11 cellular contexts compared by ENCODE assay signal in genomic region chr13:94657167-94657566, GRCh38. TPM values are rescaled to one million over a fixed set of nuclear protein-coding genes. Genes with fewer than 3 reads are reported as not detected.
DNase-seq lines count a peak whose midpoint lies in the region; ATAC-seq, FAIRE-seq and TF ChIP-seq lines count a peak whose summit lies in the region.
"Had no signal": no experiment of that assay in that cellular context is flagged by ENCODE, and none has a peak within 500 bp of the region (broad histone marks: within the 10 kb centered on the region; RNA-seq: fewer than 3 reads in every experiment).

No MANE protein-coding gene starts in this region.

- H3K4me2 ChIP-seq in IMR-90 (ENCODE audit: low read depth, low read length) (peak overlapping the region; percentile 66), keratinocyte (ENCODE audit: control insufficient read depth, extremely low read depth, insufficient read depth, low read depth, low read length) (peak overlapping the region; percentile 59), neuronal stem cell (ENCODE audit: insufficient read depth, low read length, poor library complexity, severe bottlenecking) (no peak overlapping the region)

- H2AFZ ChIP-seq in IMR-90 (replicated peaks; ENCODE audit: low read length, poor library complexity) (no peak overlapping the region), keratinocyte (ENCODE audit: control insufficient read depth, low read length) (no peak overlapping the region), neuronal stem cell (ENCODE audit: low read length) (no peak overlapping the region)

- no peak overlapping the region for H2AK9ac ChIP-seq in IMR-90 (replicated peaks; ENCODE audit: low read depth, low read length, poor library complexity)

- no peak for FAIRE-seq in keratinocyte (lab: Jason Lieb, UNC)

- no peak overlapping the region for H3K56ac ChIP-seq in IMR-90 (ENCODE audit: extremely low read depth, insufficient read depth, low read length)

- no peak for TF ChIP-seq POLR2A in IMR-90 (IDR thresholded peaks at IDR 0.05; ENCODE audit: low read depth, low read length)

- 100% methylated on average over 1 of the region's 4 CpGs; no CpG with 5 or more reads in 1 of the 2 experiments for WGBS in IMR-90 (ENCODE audit: extremely low coverage in 2 of 2, insufficient read length in 1 of 2), 2 experiments
- WGBS in neuronal stem cell (ENCODE audit: extremely low coverage in 2 of 2, insufficient read length in 2 of 2, insufficient replicate concordance in 1 of 2), 2 donors: no CpG with 5 or more reads among the region's 4 CpGs

- TF ChIP-seq CTCF in HEK293 (tag by site-specific recombination; IDR thresholded peaks at IDR 0.05): no peak
- no peak for TF ChIP-seq CTCF in IMR-90 (conservative IDR thresholded peaks at IDR 0.05; ENCODE audit: low read depth, low read length)
- peak in 1 of 3 experiments; percentile 0 for TF ChIP-seq CTCF in keratinocyte (optimal IDR thresholded peaks at IDR 0.05 in 1 of 3, IDR thresholded peaks at IDR 0.05 in 1 of 3, conservative IDR thresholded peaks at IDR 0.05 in 1 of 3; ENCODE audit: extremely low read depth in 1 of 3, insufficient read depth in 2 of 3, low read length in 3 of 3)

- H4K20me1 ChIP-seq in IMR-90 (ENCODE audit: insufficient read depth, low read length) (peaks cover 4% of the 10 kb centered on the region; the same call in 1 of the 2 replicates), keratinocyte (ENCODE audit: control insufficient read depth, extremely low read depth, insufficient read depth, low read length) (no peaks in the 10 kb centered on the region)

- H3K9ac ChIP-seq in IMR-90 (ENCODE audit: low read depth, low read length) (no peak overlapping the region), keratinocyte (ENCODE audit: control insufficient read depth, extremely low read depth, insufficient read depth, low read length) (peak overlapping the region; percentile 9), neuronal stem cell (ENCODE audit: low read depth, low read length, poor library complexity) (no peak overlapping the region)

- peaks cover 2% of the 10 kb centered on the region for H3K9me3 Mint-ChIP-seq in activated CD4-positive, alpha-beta T cell treated with anti-CD3 and anti-CD28 coated beads for 36 hours (ENCODE audit: low read depth)
- no peaks in the 10 kb centered on the region for H3K9me3 Mint-ChIP-seq in activated CD4-positive, alpha-beta T cell treated with anti-CD3 and anti-CD28 coated beads, Interleukin-2, amount 10 ng/mL, durations not matched to agents 7 days and 5 days
- H3K9me3 Mint-ChIP-seq: immature natural killer cell had no signal

- H2AK5ac ChIP-seq in IMR-90 (ENCODE audit: low read depth, low read length) (peak overlapping the region; percentile 72; the same call in 1 of the 2 replicates), neuronal stem cell (ENCODE audit: low read depth, low read length) (no peak overlapping the region)

- H3K27ac Mint-ChIP-seq in activated CD4-positive, alpha-beta T cell treated with anti-CD3 and anti-CD28 coated beads for 36 hours: peak overlapping the region; percentile 21
- no peak overlapping the region for H3K27ac Mint-ChIP-seq in activated CD4-positive, alpha-beta T cell treated with anti-CD3 and anti-CD28 coated beads, Interleukin-2, amount 10 ng/mL, durations not matched to agents 7 days and 5 days
- H3K27ac Mint-ChIP-seq: immature natural killer cell, progenitor cell of endocrine pancreas had no signal

- H3K23ac ChIP-seq in IMR-90 (ENCODE audit: low read depth, low read length): no peak overlapping the region
- no peak overlapping the region for H3K23ac ChIP-seq in neuronal stem cell (ENCODE audit: low read depth, low read length, poor library complexity)

- H3K4ac ChIP-seq in IMR-90 (ENCODE audit: low read depth, low read length) (peak overlapping the region; percentile 42; the same call in 1 of the 2 replicates), neuronal stem cell (ENCODE audit: low read length) (no peak overlapping the region)

- TF ChIP-seq RAD21 in IMR-90 (IDR thresholded peaks at IDR 0.05; ENCODE audit: low read length): no peak

- peak; percentile 73 for ATAC-seq in activated CD4-positive, alpha-beta T cell treated with anti-CD3 and anti-CD28 coated beads for 36 hours
- ATAC-seq in IMR-90 (ENCODE audit: low read depth): peak; percentile 7; the same call in 1 of the 2 replicates

- no peak overlapping the region; the same call in 1 of the 2 replicates for H4K5ac ChIP-seq in IMR-90 (ENCODE audit: low read depth, low read length)

- H3K18ac ChIP-seq in IMR-90 (ENCODE audit: low read depth, low read length) (peak overlapping the region; percentile 48; the same call in 1 of the 2 replicates), neuronal stem cell (ENCODE audit: low read length) (no peak overlapping the region)

- peak overlapping the region in 1 of 2 experiments; percentile 54; a peak in 1 of 4 replicates for H4K8ac ChIP-seq in IMR-90 (ENCODE audit: low read depth in 2 of 2, low read length in 2 of 2)
- no peak overlapping the region for H4K8ac ChIP-seq in neuronal stem cell (ENCODE audit: low read depth, low read length)

- H3K4me1 Mint-ChIP-seq in activated CD4-positive, alpha-beta T cell treated with anti-CD3 and anti-CD28 coated beads for 36 hours: peaks cover 28% of the 10 kb centered on the region
- peaks cover 6% of the 10 kb centered on the region for H3K4me1 Mint-ChIP-seq in activated CD4-positive, alpha-beta T cell treated with anti-CD3 and anti-CD28 coated beads, Interleukin-2, amount 10 ng/mL, durations not matched to agents 7 days and 5 days
- H3K4me1 Mint-ChIP-seq: immature natural killer cell had no signal

- peak overlapping the region; percentile 64 for H2BK5ac ChIP-seq in IMR-90 (ENCODE audit: low read depth, low read length, poor library complexity, severe bottlenecking)
- no peak overlapping the region for H2BK5ac ChIP-seq in neuronal stem cell (ENCODE audit: low read length)

- no peaks in the 10 kb centered on the region for H3K36me3 Mint-ChIP-seq in activated CD4-positive, alpha-beta T cell treated with anti-CD3 and anti-CD28 coated beads for 36 hours (ENCODE audit: low read depth)
- H3K36me3 Mint-ChIP-seq in activated CD4-positive, alpha-beta T cell treated with anti-CD3 and anti-CD28 coated beads, Interleukin-2, amount 10 ng/mL, durations not matched to agents 7 days and 5 days (ENCODE audit: low read depth): no peaks in the 10 kb centered on the region
- H3K36me3 Mint-ChIP-seq: immature natural killer cell had no signal

- POLR2A ChIA-PET in activated CD4-positive, alpha-beta T cell treated with anti-CD3 and anti-CD28 coated beads for 36 hours (lab: Charles Lee): interaction anchor here (0.6 to 0.7 kb wide), 2 partner anchors 37 to 168 kb away, joined by 3 to 5 read pairs; no protein-coding TSS in a partner anchor
- POLR2A ChIA-PET in activated CD4-positive, alpha-beta T cell treated with anti-CD3 and anti-CD28 coated beads, Interleukin-2, amount 10 ng/mL, durations not matched to agents 7 days and 5 days (lab: Charles Lee): no interaction called here
- POLR2A ChIA-PET in HEK293 (lab: Yijun Ruan, JAX) (interaction anchor here (0.6 to 0.7 kb wide), 2 partner anchors 61 to 731 kb away, joined by 3 to 4 read pairs; partner anchors contain the start of gene TGDS), IMR-90 (lab: Charles Lee; ENCODE audit: unreplicated experiment) (interaction anchor here (0.6 to 0.9 kb wide), 6 partner anchors 15 to 633 kb away, joined by 3 to 20 read pairs (median 5); no protein-coding TSS in a partner anchor)

- H3K79me1 ChIP-seq in IMR-90 (ENCODE audit: low read depth in 1 of 2, low read length in 2 of 2) (no peaks in the 10 kb centered on the region), neuronal stem cell (ENCODE audit: low read depth, low read length) (no peaks in the 10 kb centered on the region)

- CTCF ChIA-PET in activated CD4-positive, alpha-beta T cell treated with anti-CD3 and anti-CD28 coated beads for 36 hours (lab: Charles Lee): interaction anchor here (0.8 to 1.1 kb wide), 5 partner anchors 9 to 37 kb away, joined by 3 to 6 read pairs (median 3); no protein-coding TSS in a partner anchor
- CTCF ChIA-PET in activated CD4-positive, alpha-beta T cell treated with anti-CD3 and anti-CD28 coated beads, Interleukin-2, amount 10 ng/mL, durations not matched to agents 7 days and 5 days (lab: Charles Lee): interaction anchor here (0.6 to 1.3 kb wide), 2 partner anchors 17 to 231 kb away, joined by 3 read pairs; no protein-coding TSS in a partner anchor
- CTCF ChIA-PET in HEK293 (lab: Yijun Ruan, JAX) (no interaction called here), IMR-90 (lab: Yijun Ruan, JAX) (interaction anchor here (0.6 to 1.3 kb wide), 3 partner anchors 15 to 1004 kb away, joined by 3 to 5 read pairs (median 5); no protein-coding TSS in a partner anchor)

- H3K4me3 ChIP-seq in HEK293 (ENCODE audit: low read depth, low read length) (no peak overlapping the region), IMR-90 (ENCODE audit: insufficient read depth, low read depth, low read length) (no peak overlapping the region), keratinocyte (ENCODE audit: control insufficient read depth in 2 of 3, extremely low read depth in 1 of 3, insufficient read depth in 2 of 3, low read depth in 1 of 3, low read length in 3 of 3) (no peak overlapping the region), neuronal stem cell (ENCODE audit: low read length in 2 of 2) (no peak overlapping the region)

- 0 out of 2 replicates have a peak overlapping the region, but pooled peaks have one; percentile 38 for H3K14ac ChIP-seq in IMR-90 (replicated peaks; ENCODE audit: low read depth, low read length)
- H3K14ac ChIP-seq in neuronal stem cell (ENCODE audit: low read length): no peak overlapping the region

- H3K9me3 ChIP-seq in HEK293 (ENCODE audit: control insufficient read depth, insufficient read depth, low read depth, low read length): no peaks in the 10 kb centered on the region
- no peaks in the 10 kb centered on the region for H3K9me3 ChIP-seq in IMR-90 (ENCODE audit: control insufficient read depth, insufficient read depth, low read length)
- H3K9me3 ChIP-seq in keratinocyte (ENCODE audit: control insufficient read depth, low read depth, low read length): no peaks in the 10 kb centered on the region
- peaks cover 4% of the 10 kb centered on the region in 2 donors for H3K9me3 ChIP-seq in neuronal stem cell (replicated peaks in 1 of 2; ENCODE audit: control insufficient read depth in 2 of 2, insufficient read depth in 1 of 2, low read depth in 1 of 2, low read length in 2 of 2)

- H2BK15ac ChIP-seq in IMR-90 (ENCODE audit: low read depth, low read length) (peak overlapping the region; percentile 46; the same call in 1 of the 3 replicates), neuronal stem cell (ENCODE audit: low read length) (no peak overlapping the region)

- no peaks in the 10 kb centered on the region for H3K79me2 ChIP-seq in keratinocyte (ENCODE audit: control insufficient read depth, insufficient read depth, low read length)

- peaks cover 7% of the 10 kb centered on the region for H3K27me3 ChIP-seq in IMR-90 (ENCODE audit: control insufficient read depth, insufficient read depth, low read length)
- no peaks in the 10 kb centered on the region for H3K27me3 ChIP-seq in keratinocyte (ENCODE audit: control insufficient read depth, extremely low read depth, insufficient read depth, low read length)
- no peaks in the 10 kb centered on the region for H3K27me3 ChIP-seq in neuronal stem cell (ENCODE audit: control insufficient read depth in 3 of 3, insufficient read depth in 3 of 3, low read depth in 1 of 3, low read length in 3 of 3)

- H4K91ac ChIP-seq in IMR-90 (ENCODE audit: insufficient read depth, low read depth, low read length) (no peak overlapping the region), neuronal stem cell (ENCODE audit: low read depth, low read length, poor library complexity) (no peak overlapping the region)

- intact Hi-C loops in activated CD4-positive, alpha-beta T cell treated with anti-CD3 and anti-CD28 coated beads for 36 hours (cut with DNase I, micrococcal nuclease): no loop called here
- intact Hi-C loops in IMR-90 (cut with micrococcal nuclease): no loop called here

- peaks cover 16% of the 10 kb centered on the region for H3K27me3 Mint-ChIP-seq in activated CD4-positive, alpha-beta T cell treated with anti-CD3 and anti-CD28 coated beads for 36 hours
- H3K27me3 Mint-ChIP-seq in activated CD4-positive, alpha-beta T cell treated with anti-CD3 and anti-CD28 coated beads, Interleukin-2, amount 10 ng/mL, durations not matched to agents 7 days and 5 days: peaks cover 11% of the 10 kb centered on the region
- H3K27me3 Mint-ChIP-seq: progenitor cell of endocrine pancreas had no signal

- H2BK120ac ChIP-seq in IMR-90 (ENCODE audit: low read depth, low read length) (peak overlapping the region; percentile 76), neuronal stem cell (ENCODE audit: low read depth, low read length) (no peak overlapping the region)

- H3K36me3 ChIP-seq in HEK293 (ENCODE audit: control insufficient read depth in 2 of 2, insufficient read depth in 1 of 2, low read length in 2 of 2) (no peaks in the 10 kb centered on the region), IMR-90 (ENCODE audit: control insufficient read depth, insufficient read depth, low read length) (no peaks in the 10 kb centered on the region), keratinocyte (ENCODE audit: control insufficient read depth in 2 of 2, extremely low read depth in 1 of 2, insufficient read depth in 2 of 2, low read length in 2 of 2) (no peaks in the 10 kb centered on the region), neuronal stem cell (replicated peaks in 1 of 2; ENCODE audit: control insufficient read depth in 2 of 2, insufficient read depth in 2 of 2, low read length in 2 of 2) (no peaks in the 10 kb centered on the region)

- in situ Hi-C loops in IMR-90 (cut with MboI; ENCODE audit: low sequenced_read_pairs): loop anchor here (25.0 kb wide), 1 partner anchor 755 kb away; no protein-coding TSS in a partner anchor

- peak overlapping the region; percentile 75; the same call in 1 of the 2 replicates for H2BK20ac ChIP-seq in IMR-90 (ENCODE audit: low read depth, low read length)

- H3K9me1 ChIP-seq in IMR-90 (ENCODE audit: insufficient read depth, low read length) (peaks cover 7% of the 10 kb centered on the region; the same call in 1 of the 2 replicates), keratinocyte (ENCODE audit: control insufficient read depth, extremely low read depth, insufficient read depth, low read length) (no peaks in the 10 kb centered on the region)

- DNase-seq in activated CD4-positive, alpha-beta T cell treated with anti-CD3 and anti-CD28 coated beads for 36 hours: peak; percentile 47
- no peak for DNase-seq in activated CD4-positive, alpha-beta T cell treated with anti-CD3 and anti-CD28 coated beads, Interleukin-2, amount 10 ng/mL, durations not matched to agents 7 days and 5 days
- peak; percentile 57 for DNase-seq in IMR-90
- DNase-seq in keratinocyte (ENCODE audit: low read depth, low spot score): no peak
- DNase-seq in neuronal stem cell (ENCODE audit: low spot score): no peak
- no peak for DNase-seq in activated gamma-delta T cell (lab: John Stamatoyannopoulos, UW)
- no peak for DNase-seq in amniotic stem cell (lab: John Stamatoyannopoulos, UW)
- DNase-seq: immature natural killer cell had no signal

- H3K27ac ChIP-seq in HEK293 (ENCODE audit: extremely low read depth, low read depth, low read length) (no peak overlapping the region), IMR-90 (ENCODE audit: insufficient read depth, low read length) (peak overlapping the region; percentile 33; the same call in 1 of the 2 replicates), keratinocyte (ENCODE audit: control insufficient read depth, insufficient read depth, low read length) (peak overlapping the region; percentile 66), neuronal stem cell (replicated peaks; ENCODE audit: low read length) (no peak overlapping the region)

- H3K4me3 Mint-ChIP-seq in activated CD4-positive, alpha-beta T cell treated with anti-CD3 and anti-CD28 coated beads for 36 hours: no peak overlapping the region
- no peak overlapping the region for H3K4me3 Mint-ChIP-seq in activated CD4-positive, alpha-beta T cell treated with anti-CD3 and anti-CD28 coated beads, Interleukin-2, amount 10 ng/mL, durations not matched to agents 7 days and 5 days
- H3K4me3 Mint-ChIP-seq: immature natural killer cell had no signal

- no peak overlapping the region for H2BK12ac ChIP-seq in neuronal stem cell (ENCODE audit: low read length)

- dilution Hi-C loops in IMR-90 (cut with HindIII; ENCODE audit: low sequenced_read_pairs, unreplicated experiment): no loop called here
- dilution Hi-C loops in keratinocyte (cut with MboI; ENCODE audit: extremely low pct_ligation_motif_present, low sequenced_read_pairs): no loop called here

- BruUV-seq in IMR-90 (replicated peaks; lab: Mats Ljungman, UMichigan): no TSS peak

- H3K4me1 ChIP-seq in HEK293 (ENCODE audit: control insufficient read depth, insufficient read depth, low read length): no peaks in the 10 kb centered on the region
- peaks cover 9% of the 10 kb centered on the region for H3K4me1 ChIP-seq in IMR-90 (ENCODE audit: control insufficient read depth, insufficient read depth, low read length)
- peaks cover 15% of the 10 kb centered on the region for H3K4me1 ChIP-seq in keratinocyte (ENCODE audit: control insufficient read depth, extremely low read depth, insufficient read depth, low read length)
- H3K4me1 ChIP-seq in neuronal stem cell (ENCODE audit: control insufficient read depth in 2 of 2, insufficient read depth in 1 of 2, low read depth in 1 of 2, low read length in 2 of 2): peaks cover 4 to 21% of the 10 kb centered on the region in 2 donors

RNA-seq across cellular contexts. Expression of gene SOX21, which starts 55.2 kb away (rescaled TPM):
- not detected for total RNA-seq in activated CD4-positive, alpha-beta T cell treated with anti-CD3 and anti-CD28 coated beads for 36 hours
- not detected for total RNA-seq in activated CD4-positive, alpha-beta T cell treated with anti-CD3 and anti-CD28 coated beads, Interleukin-2, amount 10 ng/mL, durations not matched to agents 7 days and 5 days
- not detected in 2 replicates for total RNA-seq in IMR-90 (2012; rRNA removed)
- polyA plus RNA-seq in IMR-90 (2012; rRNA removed) (not detected in 2 replicates), keratinocyte (not detected in 3 replicates)
- polyA plus RNA-seq in IMR-90 (2012; cell fraction: cytosol; rRNA removed): not detected in 2 replicates
- polyA plus RNA-seq in IMR-90 (2012; cell fraction: nucleus; rRNA removed; ENCODE audit: low replicate concordance): not detected in 2 replicates
- 0.21 TPM for polyA plus RNA-seq in keratinocyte (2011; ENCODE audit: low read depth)
- polyA plus RNA-seq in keratinocyte (2011; cell fraction: cytosol; rRNA removed): 0.03 and 0.04 TPM in 2 replicates
- polyA plus RNA-seq in keratinocyte (2011; cell fraction: nucleus; rRNA removed): not detected in 2 replicates
- polyA plus RNA-seq in keratinocyte (2012; ENCODE audit: low replicate concordance): 0.11 TPM in 1 of 2 replicates, not detected in the other
- polyA minus RNA-seq in keratinocyte: not detected in 3 replicates
- polyA minus RNA-seq in keratinocyte (2011; cell fraction: cytosol; rRNA and poly(A)+ RNA removed): not detected
- not detected in 2 replicates for polyA minus RNA-seq in keratinocyte (2011; cell fraction: nucleus; rRNA and poly(A)+ RNA removed)
- 113 TPM for polyA plus RNA-seq in neuronal stem cell (2013, experiment 1 of 2)
- 117 TPM for polyA plus RNA-seq in neuronal stem cell (2013, experiment 2 of 2)
- total RNA-seq: A172 had no signal
- polyA plus RNA-seq: immature natural killer cell had no signal

RNA-seq across cellular contexts. Expression of gene GPR180, which starts 55.5 kb away (rescaled TPM):
- total RNA-seq in activated CD4-positive, alpha-beta T cell treated with anti-CD3 and anti-CD28 coated beads for 36 hours: 1 to 10 TPM; 8.0 to 8.6 TPM
- total RNA-seq in activated CD4-positive, alpha-beta T cell treated with anti-CD3 and anti-CD28 coated beads, Interleukin-2, amount 10 ng/mL, durations not matched to agents 7 days and 5 days: 1 to 10 TPM; 6.2 to 6.8 TPM
- total RNA-seq in IMR-90 (2012; rRNA removed): 10.8 and 14.2 TPM in 2 replicates
- polyA plus RNA-seq in IMR-90 (2012; rRNA removed) (2.4 and 2.8 TPM in 2 replicates), keratinocyte (5.7 to 9.9 TPM (median 6.5 TPM) in 3 replicates)
- 0.53 and 0.60 TPM in 2 replicates for polyA plus RNA-seq in IMR-90 (2012; cell fraction: cytosol; rRNA removed)
- polyA plus RNA-seq in IMR-90 (2012; cell fraction: nucleus; rRNA removed; ENCODE audit: low replicate concordance): 1.0 and 4.9 TPM in 2 replicates
- 1.7 TPM for polyA plus RNA-seq in keratinocyte (2011; ENCODE audit: low read depth)
- 3.3 and 7.0 TPM in 2 replicates for polyA plus RNA-seq in keratinocyte (2011; cell fraction: cytosol; rRNA removed)
- 4.5 and 7.2 TPM in 2 replicates for polyA plus RNA-seq in keratinocyte (2011; cell fraction: nucleus; rRNA removed)
- polyA plus RNA-seq in keratinocyte (2012; ENCODE audit: low replicate concordance): 2.3 and 6.3 TPM in 2 replicates
- polyA minus RNA-seq in keratinocyte: 3.2 to 13.3 TPM (median 7.6 TPM) in 3 replicates
- 7.5 TPM for polyA minus RNA-seq in keratinocyte (2011; cell fraction: cytosol; rRNA and poly(A)+ RNA removed)
- 7.4 and 14.7 TPM in 2 replicates for polyA minus RNA-seq in keratinocyte (2011; cell fraction: nucleus; rRNA and poly(A)+ RNA removed)
- 3.1 TPM for polyA plus RNA-seq in neuronal stem cell (2013, experiment 1 of 2)
- polyA plus RNA-seq in neuronal stem cell (2013, experiment 2 of 2): 3.1 TPM

Comparison
In these comparisons a context has a peak if more than half of its experiments do, and no peak if none do; other contexts are left out.
1. DNase-seq: peak in activated CD4-positive, alpha-beta T cell treated with anti-CD3 and anti-CD28 coated beads for 36 hours (single experiment) and IMR-90 (single experiment); none in activated CD4-positive, alpha-beta T cell treated with anti-CD3 and anti-CD28 coated beads, Interleukin-2, amount 10 ng/mL, durations not matched to agents 7 days and 5 days (single experiment), keratinocyte (single experiment), neuronal stem cell (single experiment), activated gamma-delta T cell (single experiment) and amniotic stem cell (single experiment).
2. H3K27ac ChIP-seq: peak in IMR-90 (single experiment) and keratinocyte (single experiment); none in HEK293 (single experiment) and neuronal stem cell (single experiment).